In genomic region chr6:20707870-20708269, GRCh38 we compare ENCODE assay signal across 16 cellular contexts.
DNase-seq lines count a peak whose midpoint lies in the region; ATAC-seq, FAIRE-seq and TF ChIP-seq lines count a peak whose summit lies in the region.
"Had no signal": no experiment of that assay in that cellular context is flagged by ENCODE, and none has a peak within 500 bp of the region (broad histone marks: within the 10 kb centered on the region; RNA-seq: fewer than 3 reads in every experiment).

No MANE protein-coding gene starts in this region.

- H3K4me3 ChIP-seq in KMS-11 (IDR thresholded peaks at IDR 0.05; ENCODE audit: insufficient read depth, low read depth, low read length) (no peak overlapping the region), astrocyte (ENCODE audit: insufficient read depth, low read depth, low read length) (no peak overlapping the region), smooth muscle cell (no peak overlapping the region), MG63 (no peak overlapping the region)
- H3K4me3 ChIP-seq: SJSA1 had no signal

- no peak for ATAC-seq in HG02973 (IDR thresholded peaks at IDR 0.05; ENCODE audit: unreplicated experiment)

- DNase-seq in NCI-H1436 (lab: John Stamatoyannopoulos, UW) (peak; percentile 39), NCI-H1436 treated with DMSO at 0.1 percent for 48 hours (lab: John Stamatoyannopoulos, UW) (no peak), astrocyte (ENCODE audit: low read depth) (no peak), smooth muscle cell (lab: John Stamatoyannopoulos, UW; ENCODE audit: unreplicated experiment) (no peak), MG63 (no peak), DMS 273 treated with DMSO at 0.1 percent for 48 hours (lab: John Stamatoyannopoulos, UW) (no peak)
- DNase-seq: H7, Karpas-422, NCI-H1048 had no signal

- peak overlapping the region; percentile 51; the same call in 1 of the 2 replicates for H3K4me2 ChIP-seq in KMS-11
- no peak overlapping the region for H3K4me2 ChIP-seq in astrocyte (ENCODE audit: low read length)
- H3K4me2 ChIP-seq in smooth muscle cell: peak overlapping the region; percentile 61

- H3F3A ChIP-seq in smooth muscle cell (ENCODE audit: low read depth): peaks cover 14% of the 10 kb centered on the region

- H3K9me3 ChIP-seq in astrocyte (ENCODE audit: insufficient read depth, low read depth, low read length) (no peaks in the 10 kb centered on the region), smooth muscle cell (replicated peaks; ENCODE audit: low read depth) (no peaks in the 10 kb centered on the region), MG63 (no peaks in the 10 kb centered on the region)
- H3K9me3 ChIP-seq: SJSA1 had no signal

- TF ChIP-seq CTCF in KMS-11 (conservative IDR thresholded peaks at IDR 0.05; ENCODE audit: low read depth, low read length) (no peak), astrocyte (IDR thresholded peaks at IDR 0.05; ENCODE audit: insufficient read depth, low read depth, low read length) (no peak), smooth muscle cell (IDR thresholded peaks at IDR 0.05; ENCODE audit: borderline replicate concordance, insufficient read depth, poor library complexity, severe bottlenecking) (no peak)

- no peak overlapping the region for H3K4me3 Mint-ChIP-seq in astrocyte (ENCODE audit: unreplicated experiment)
- H3K4me3 Mint-ChIP-seq: CD14-positive monocyte, IgD-negative memory B cell had no signal

- H3K9ac ChIP-seq in KMS-11: no peak overlapping the region
- no peak overlapping the region for H3K9ac ChIP-seq in astrocyte (ENCODE audit: low read length)
- peak overlapping the region; percentile 18 for H3K9ac ChIP-seq in smooth muscle cell (ENCODE audit: low read depth)

- H3K36me3 Mint-ChIP-seq in astrocyte (ENCODE audit: low read depth, unreplicated experiment): no peaks in the 10 kb centered on the region
- H3K36me3 Mint-ChIP-seq: CD14-positive monocyte had no signal

- H3K36me3 ChIP-seq in KMS-11 (ENCODE audit: insufficient read depth) (no peaks in the 10 kb centered on the region), astrocyte (ENCODE audit: insufficient read depth, low read length) (no peaks in the 10 kb centered on the region), smooth muscle cell (ENCODE audit: low read depth) (no peaks in the 10 kb centered on the region), MG63 (no peaks in the 10 kb centered on the region)
- H3K36me3 ChIP-seq: SJSA1 had no signal

- H4K20me1 ChIP-seq in KMS-11 (ENCODE audit: insufficient read depth): no peaks in the 10 kb centered on the region
- H4K20me1 ChIP-seq in astrocyte (ENCODE audit: insufficient read depth, low read length): peaks cover 7% of the 10 kb centered on the region
- H4K20me1 ChIP-seq in smooth muscle cell (ENCODE audit: low read depth): no peaks in the 10 kb centered on the region

- H3K27ac Mint-ChIP-seq in astrocyte (ENCODE audit: unreplicated experiment): peak overlapping the region; percentile 93
- H3K27ac Mint-ChIP-seq: CD14-positive monocyte, IgD-negative memory B cell had no signal

- peak overlapping the region; percentile 27; the same call in 1 of the 2 replicates for H3K27ac ChIP-seq in KMS-11
- no peak overlapping the region for H3K27ac ChIP-seq in astrocyte (ENCODE audit: low read depth, low read length)
- peak overlapping the region; percentile 83 for H3K27ac ChIP-seq in smooth muscle cell (ENCODE audit: low read depth)
- H3K27ac ChIP-seq: SJSA1 had no signal

- no peaks in the 10 kb centered on the region for H3K27me3 ChIP-seq in KMS-11 (ENCODE audit: insufficient read depth, low read depth)
- H3K27me3 ChIP-seq in astrocyte (ENCODE audit: insufficient read depth, low read length): no peaks in the 10 kb centered on the region
- H3K27me3 ChIP-seq in smooth muscle cell (ENCODE audit: low read depth): no peaks in the 10 kb centered on the region
- no peaks in the 10 kb centered on the region for H3K27me3 ChIP-seq in MG63
- H3K27me3 ChIP-seq: SJSA1 had no signal

- H3K27me3 Mint-ChIP-seq in astrocyte (ENCODE audit: low read depth, unreplicated experiment): no peaks in the 10 kb centered on the region
- H3K27me3 Mint-ChIP-seq: IgD-negative memory B cell had no signal

- no peak for FAIRE-seq in astrocyte (lab: Jason Lieb, UNC)
- FAIRE-seq: A204.1, GM12891 had no signal

- no peaks in the 10 kb centered on the region for H3K9me3 Mint-ChIP-seq in astrocyte (ENCODE audit: unreplicated experiment)
- H3K9me3 Mint-ChIP-seq: CD14-positive monocyte, IgD-negative memory B cell had no signal

- 100% methylated on average over 2 of the region's 2 CpGs for WGBS in smooth muscle cell (ENCODE audit: low lambda C conversion rate)

- H3K79me2 ChIP-seq in KMS-11 (ENCODE audit: insufficient read depth, low read depth) (peaks cover 12% of the 10 kb centered on the region; the same call in 1 of the 2 replicates), astrocyte (ENCODE audit: insufficient read depth, low read length) (no peaks in the 10 kb centered on the region), smooth muscle cell (ENCODE audit: low read depth) (peaks cover 10% of the 10 kb centered on the region)

- H3K4me1 ChIP-seq in KMS-11 (ENCODE audit: low read depth, poor library complexity, severe bottlenecking): peaks cover 90% of the 10 kb centered on the region
- peaks cover 5% of the 10 kb centered on the region for H3K4me1 ChIP-seq in astrocyte (ENCODE audit: insufficient read depth, low read length)
- H3K4me1 ChIP-seq in smooth muscle cell (ENCODE audit: low read depth): peaks cover 51% of the 10 kb centered on the region
- H3K4me1 ChIP-seq: SJSA1 had no signal

- H3K4me1 Mint-ChIP-seq in astrocyte (ENCODE audit: low read depth, unreplicated experiment): peaks cover 28% of the 10 kb centered on the region

- H2AFZ ChIP-seq in KMS-11 (ENCODE audit: low read depth) (no peak overlapping the region), astrocyte (ENCODE audit: low read depth, low read length) (no peak overlapping the region), smooth muscle cell (ENCODE audit: low read depth) (no peak overlapping the region)
